In genomic region chr21:43805275-43805800, GRCh38 we compare ENCODE assay signal across 1 cellular context.
TF ChIP-seq lines count a peak whose summit lies in the region.

No MANE protein-coding gene starts in this region.

TF ChIP-seq in GM12878, 131 proteins besides CTCF, POLR2A, EP300 and RAD21 (continued from another document):
- TF ChIP-seq, protein P1, sequence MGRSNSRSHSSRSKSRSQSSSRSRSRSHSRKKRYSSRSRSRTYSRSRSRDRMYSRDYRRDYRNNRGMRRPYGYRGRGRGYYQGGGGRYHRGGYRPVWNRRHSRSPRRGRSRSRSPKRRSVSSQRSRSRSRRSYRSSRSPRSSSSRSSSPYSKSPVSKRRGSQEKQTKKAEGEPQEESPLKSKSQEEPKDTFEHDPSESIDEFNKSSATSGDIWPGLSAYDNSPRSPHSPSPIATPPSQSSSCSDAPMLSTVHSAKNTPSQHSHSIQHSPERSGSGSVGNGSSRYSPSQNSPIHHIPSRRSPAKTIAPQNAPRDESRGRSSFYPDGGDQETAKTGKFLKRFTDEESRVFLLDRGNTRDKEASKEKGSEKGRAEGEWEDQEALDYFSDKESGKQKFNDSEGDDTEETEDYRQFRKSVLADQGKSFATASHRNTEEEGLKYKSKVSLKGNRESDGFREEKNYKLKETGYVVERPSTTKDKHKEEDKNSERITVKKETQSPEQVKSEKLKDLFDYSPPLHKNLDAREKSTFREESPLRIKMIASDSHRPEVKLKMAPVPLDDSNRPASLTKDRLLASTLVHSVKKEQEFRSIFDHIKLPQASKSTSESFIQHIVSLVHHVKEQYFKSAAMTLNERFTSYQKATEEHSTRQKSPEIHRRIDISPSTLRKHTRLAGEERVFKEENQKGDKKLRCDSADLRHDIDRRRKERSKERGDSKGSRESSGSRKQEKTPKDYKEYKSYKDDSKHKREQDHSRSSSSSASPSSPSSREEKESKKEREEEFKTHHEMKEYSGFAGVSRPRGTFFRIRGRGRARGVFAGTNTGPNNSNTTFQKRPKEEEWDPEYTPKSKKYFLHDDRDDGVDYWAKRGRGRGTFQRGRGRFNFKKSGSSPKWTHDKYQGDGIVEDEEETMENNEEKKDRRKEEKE (IDR thresholded peaks at IDR 0.05) = no peak
- no peak for TF ChIP-seq CBX3 (IDR thresholded peaks at IDR 0.05; ENCODE audit: borderline replicate concordance, low read depth)
- TF ChIP-seq LARP7 (IDR thresholded peaks at IDR 0.05) = no peak
- TF ChIP-seq SRF (IDR thresholded peaks at IDR 0.05; ENCODE audit: low read depth in 2 of 2, low read length in 2 of 2) = peak in 1 of 2 experiments; percentile 67; a peak in 1 of 4 replicates
- peak; percentile 65 for TF ChIP-seq BCL3 (IDR thresholded peaks at IDR 0.05; ENCODE audit: borderline replicate concordance, insufficient read depth, low read depth, low read length, poor library complexity, severe bottlenecking)
- TF ChIP-seq, protein P2, sequence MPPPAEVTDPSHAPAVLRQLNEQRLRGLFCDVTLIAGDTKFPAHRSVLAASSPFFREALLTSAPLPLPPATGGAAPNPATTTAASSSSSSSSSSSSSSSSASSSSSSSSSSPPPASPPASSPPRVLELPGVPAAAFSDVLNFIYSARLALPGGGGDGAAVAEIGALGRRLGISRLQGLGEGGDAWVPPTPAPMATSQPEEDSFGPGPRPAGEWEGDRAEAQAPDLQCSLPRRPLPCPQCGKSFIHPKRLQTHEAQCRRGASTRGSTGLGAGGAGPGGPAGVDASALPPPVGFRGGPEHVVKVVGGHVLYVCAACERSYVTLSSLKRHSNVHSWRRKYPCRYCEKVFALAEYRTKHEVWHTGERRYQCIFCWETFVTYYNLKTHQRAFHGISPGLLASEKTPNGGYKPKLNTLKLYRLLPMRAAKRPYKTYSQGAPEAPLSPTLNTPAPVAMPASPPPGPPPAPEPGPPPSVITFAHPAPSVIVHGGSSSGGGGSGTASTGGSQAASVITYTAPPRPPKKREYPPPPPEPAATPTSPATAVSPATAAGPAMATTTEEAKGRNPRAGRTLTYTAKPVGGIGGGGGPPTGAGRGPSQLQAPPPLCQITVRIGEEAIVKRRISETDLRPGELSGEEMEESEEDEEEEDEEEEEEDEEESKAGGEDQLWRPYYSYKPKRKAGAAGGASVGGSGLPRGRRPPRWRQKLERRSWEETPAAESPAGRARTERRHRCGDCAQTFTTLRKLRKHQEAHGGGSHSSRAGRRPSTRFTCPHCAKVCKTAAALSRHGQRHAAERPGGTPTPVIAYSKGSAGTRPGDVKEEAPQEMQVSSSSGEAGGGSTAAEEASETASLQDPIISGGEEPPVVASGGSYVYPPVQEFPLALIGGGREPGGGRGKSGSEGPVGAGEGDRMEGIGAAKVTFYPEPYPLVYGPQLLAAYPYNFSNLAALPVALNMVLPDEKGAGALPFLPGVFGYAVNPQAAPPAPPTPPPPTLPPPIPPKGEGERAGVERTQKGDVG (CRISPR knock-in tag; IDR thresholded peaks at IDR 0.05) = no peak
- no peak for TF ChIP-seq PRDM15 (CRISPR knock-in tag; IDR thresholded peaks at IDR 0.05)
